ENCODE assay signal across 21 cellular contexts in the genomic region with DNA sequence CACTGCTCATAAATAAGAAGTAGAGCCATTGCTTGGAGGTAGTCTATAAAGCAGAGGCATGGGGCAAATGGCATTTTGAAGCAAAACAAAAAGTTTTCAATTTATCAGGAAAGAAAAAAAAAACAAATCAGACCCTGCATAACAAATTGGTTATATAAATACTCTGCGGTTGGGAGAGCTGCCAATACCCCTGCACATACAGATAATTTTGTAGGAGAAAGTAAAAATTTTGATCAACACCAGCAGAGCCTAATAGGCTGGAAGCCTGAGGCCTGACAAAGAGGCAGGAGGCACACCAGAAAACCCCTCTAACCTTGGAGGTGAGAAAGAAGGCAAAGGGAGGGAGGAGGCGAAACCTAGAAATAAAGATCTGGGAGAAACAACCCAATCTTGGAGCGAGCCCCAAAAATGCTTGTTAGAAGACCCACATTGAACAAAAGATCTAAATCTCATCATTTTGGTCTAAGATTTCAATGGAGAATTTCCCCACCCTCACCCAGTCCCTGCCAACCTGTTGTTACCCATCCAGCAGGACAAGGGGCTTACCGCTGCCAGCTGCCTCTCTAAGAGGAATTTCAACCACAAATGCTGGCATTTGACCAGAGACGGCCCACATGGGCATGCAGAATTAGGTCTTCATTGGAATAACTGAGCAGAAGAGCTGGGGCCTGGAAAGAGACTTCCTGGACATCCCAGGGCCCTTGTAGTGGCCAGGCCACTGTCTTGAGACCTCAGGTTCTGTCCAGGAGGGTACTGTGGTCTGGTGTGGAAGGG. TPM values are rescaled to one million over a fixed set of nuclear protein-coding genes. Genes with fewer than 3 reads are reported as not detected.
"Had no signal": no experiment of that assay in that cellular context is flagged by ENCODE, and none has a peak within 500 bp of the region (broad histone marks: within the 10 kb centered on the region; RNA-seq: fewer than 3 reads in every experiment).

No MANE protein-coding gene starts in this region.

- H3K9me3 ChIP-seq: gastrocnemius medialis, left ventricle myocardium inferior, tibial artery had no signal

- H3K4me1 Mint-ChIP-seq: activated CD4-positive, alpha-beta T cell treated with anti-CD3 and anti-CD28 coated beads for 36 hours had no signal

- H3K27ac Mint-ChIP-seq: activated CD4-positive, alpha-beta memory T cell treated with anti-CD3 and anti-CD28 coated beads for 36 hours; activated CD4-positive, alpha-beta T cell treated with anti-CD3 and anti-CD28 coated beads for 36 hours; activated naive CD8-positive, alpha-beta T cell; activated T-helper 1 cell treated with anti-CD3 and anti-CD28 coated beads, Interleukin-12 subunit alpha, Interleukin-12 subunit beta, Interleukin-2, Interleukin-4 antibody, amounts not matched to agents 30 ng/mL and 10 ng/mL and 1 ng/mL, durations not matched to agents 14 hours and 24 hours and 36 hours; natural killer cell treated with Interleukin-12 subunit alpha and Interleukin-12 subunit beta and Interleukin-15 and Interleukin-18, amount 100 ng/mL, for 72 hours; T-helper 1 cell treated with Interleukin-12 subunit alpha and Interleukin-12 subunit beta and Interleukin-4 antibody, amounts not matched to agents 30 μg/mL and 1 μg/mL, for 36 hours; WTC11 had no signal

- H3K9me3 Mint-ChIP-seq: activated T-helper 1 cell treated with anti-CD3 and anti-CD28 coated beads, Interleukin-12 subunit alpha, Interleukin-12 subunit beta, Interleukin-2, Interleukin-4 antibody, amounts not matched to agents 30 ng/mL and 10 ng/mL and 1 ng/mL, durations not matched to agents 14 hours and 24 hours and 36 hours; T-helper 1 cell treated with Interleukin-12 subunit alpha and Interleukin-12 subunit beta and Interleukin-4 antibody, amounts not matched to agents 30 μg/mL and 1 μg/mL, for 36 hours had no signal

- DNase-seq: activated CD4-positive, alpha-beta memory T cell treated with anti-CD3 and anti-CD28 coated beads for 36 hours; activated CD4-positive, alpha-beta T cell treated with anti-CD3 and anti-CD28 coated beads for 36 hours; activated T-cell treated with anti-CD3 and anti-CD28 coated beads for 4 hours; effector CD4-positive, alpha-beta T cell; gastrocnemius medialis; head of caudate nucleus; kidney; left ventricle myocardium inferior; retina; stimulated activated CD4-positive, alpha-beta T cell treated with anti-CD3 and anti-CD28 coated beads, Interleukin-1b, Interleukin-23, amount 100 ng/mL, for 48 hours; stimulated activated CD8-positive, alpha-beta memory T cell treated with anti-CD3 and anti-CD28 coated beads, Interleukin-4, amount 100 ng/mL, for 48 hours; stimulated activated naive CD4-positive, alpha-beta T cell; tibial artery had no signal

- H3K4me3 ChIP-seq: gastrocnemius medialis, left ventricle myocardium inferior, tibial artery had no signal

- H3K36me3 ChIP-seq: gastrocnemius medialis, left ventricle myocardium inferior, tibial artery had no signal

- H3K27ac ChIP-seq: gastrocnemius medialis, left ventricle myocardium inferior, tibial artery had no signal

- H3K36me3 Mint-ChIP-seq: activated naive CD8-positive, alpha-beta T cell had no signal

- ATAC-seq: activated CD4-positive, alpha-beta T cell treated with anti-CD3 and anti-CD28 coated beads for 36 hours; esophagus mucosa; gastrocnemius medialis; natural killer cell treated with Interleukin-12 subunit alpha and Interleukin-12 subunit beta and Interleukin-15 and Interleukin-18, amount 100 ng/mL, for 72 hours had no signal

- H3K4me3 Mint-ChIP-seq: activated CD4-positive, alpha-beta memory T cell treated with anti-CD3 and anti-CD28 coated beads for 36 hours; activated CD4-positive, alpha-beta T cell treated with anti-CD3 and anti-CD28 coated beads for 36 hours; activated naive CD8-positive, alpha-beta T cell; activated T-helper 1 cell treated with anti-CD3 and anti-CD28 coated beads, Interleukin-12 subunit alpha, Interleukin-12 subunit beta, Interleukin-2, Interleukin-4 antibody, amounts not matched to agents 30 ng/mL and 10 ng/mL and 1 ng/mL, durations not matched to agents 14 hours and 24 hours and 36 hours; natural killer cell treated with Interleukin-12 subunit alpha and Interleukin-12 subunit beta and Interleukin-15 and Interleukin-18, amount 100 ng/mL, for 72 hours; T-helper 1 cell treated with Interleukin-12 subunit alpha and Interleukin-12 subunit beta and Interleukin-4 antibody, amounts not matched to agents 30 μg/mL and 1 μg/mL, for 36 hours; WTC11 had no signal

- H3K4me1 ChIP-seq: gastrocnemius medialis, left ventricle myocardium inferior, tibial artery had no signal

- FAIRE-seq: kidney had no signal

RNA-seq across cellular contexts. Expression of a gene that starts 28.4 kb away (rescaled TPM):
- total RNA-seq: activated CD4-positive, alpha-beta memory T cell treated with anti-CD3 and anti-CD28 coated beads for 36 hours; activated CD4-positive, alpha-beta T cell treated with anti-CD3 and anti-CD28 coated beads for 36 hours; activated T-helper 1 cell treated with anti-CD3 and anti-CD28 coated beads, Interleukin-12 subunit alpha, Interleukin-12 subunit beta, Interleukin-2, Interleukin-4 antibody, amounts not matched to agents 30 ng/mL and 10 ng/mL and 1 ng/mL, durations not matched to agents 14 hours and 24 hours and 36 hours; cerebellum; left ventricle myocardium inferior; mesenteric fat pad; natural killer cell treated with Interleukin-12 subunit alpha and Interleukin-12 subunit beta and Interleukin-15 and Interleukin-18, amount 100 ng/mL, for 72 hours had no signal
